ENCODE assay signal across 8 cellular contexts in the genomic region with DNA sequence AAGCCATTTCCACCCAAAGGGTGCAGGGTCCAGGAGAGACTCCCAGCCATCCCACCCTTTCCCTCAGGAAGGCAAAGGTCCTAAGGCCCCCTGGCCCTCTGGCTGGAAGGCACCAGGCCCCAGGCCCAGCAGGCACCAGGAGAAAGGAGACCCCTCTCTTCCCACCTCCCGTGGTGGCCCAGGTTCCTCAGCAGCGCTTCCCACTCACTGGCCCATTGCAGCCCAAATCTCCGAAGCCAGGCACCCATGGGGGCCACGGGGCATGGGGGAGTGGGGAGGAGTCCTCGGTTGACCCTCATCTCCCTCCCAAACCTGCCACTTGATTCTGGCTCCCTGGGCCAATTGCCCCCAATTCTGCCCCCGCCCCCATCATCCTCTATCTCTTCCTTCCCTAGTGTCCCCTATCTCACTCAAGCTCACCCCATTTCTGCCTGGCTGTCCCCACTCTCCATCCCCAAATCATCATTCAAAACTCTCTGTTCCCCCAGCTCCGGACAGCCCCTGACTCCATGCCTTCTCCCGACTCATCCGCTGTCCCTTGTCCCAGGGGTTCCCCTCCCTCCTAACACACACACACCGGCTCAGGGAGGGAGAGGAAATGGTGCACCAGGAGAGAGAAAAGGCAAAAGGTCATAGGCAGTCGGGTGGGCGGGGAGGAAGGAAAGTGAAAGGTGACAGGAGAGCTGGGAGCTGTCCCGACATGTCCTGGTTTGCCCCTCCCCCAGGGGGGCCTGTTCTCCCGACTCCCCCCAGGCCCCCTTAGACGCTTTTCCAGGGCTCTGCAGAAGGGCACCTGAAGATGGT. TPM values are rescaled to one million over a fixed set of nuclear protein-coding genes. Genes with fewer than 3 reads are reported as not detected.
A peak's percentile ranks its signal among the peaks of the same experiment; 100 is the strongest.
DNase-seq lines count a peak whose midpoint lies in the region; ATAC-seq and TF ChIP-seq lines count a peak whose summit lies in the region.

No MANE protein-coding gene starts in this region.

- peaks cover 3% of the 10 kb centered on the region for H3K36me3 Mint-ChIP-seq in effector memory CD8-positive, alpha-beta T cell (ENCODE audit: insufficient read depth)
- no peaks in the 10 kb centered on the region for H3K36me3 Mint-ChIP-seq in neural progenitor cell

- H3K4me1 ChIP-seq in BLaER1 (peaks cover 59% of the 10 kb centered on the region), NT2/D1 (ENCODE audit: insufficient read depth, insufficient read length) (peaks cover 21% of the 10 kb centered on the region), neural progenitor cell (peaks cover 14% of the 10 kb centered on the region)

- peak overlapping the region; percentile 96 for H2AFZ ChIP-seq in neural progenitor cell (replicated peaks)

- no peaks in the 10 kb centered on the region for H3K79me2 ChIP-seq in neural progenitor cell (ENCODE audit: low read depth)

- DNase-seq in NT2/D1 (ENCODE audit: low read depth, low spot score): no peak
- no peak for DNase-seq in effector memory CD8-positive, alpha-beta T cell
- no peak for DNase-seq in neural progenitor cell (ENCODE audit: low spot score)
- DNase-seq in AG20443 (ENCODE audit: low spot score): no peak
- DNase-seq in germinal center (ENCODE audit: low spot score): no peak
- DNase-seq in NCI-H1436 treated with DMSO at 0.1 percent for 48 hours (lab: John Stamatoyannopoulos, UW): no peak

- H3K36me3 ChIP-seq in BLaER1 (no peaks in the 10 kb centered on the region), NT2/D1 (ENCODE audit: insufficient read depth, insufficient read length, low read length) (peaks cover 40% of the 10 kb centered on the region), neural progenitor cell (no peaks in the 10 kb centered on the region)

- H3K27ac ChIP-seq in BLaER1 (peak overlapping the region; percentile 53; the same call in 1 of the 2 replicates), neural progenitor cell (no peak overlapping the region)

- H3K9ac ChIP-seq in BLaER1 (0 out of 2 replicates have a peak overlapping the region, but pooled peaks have one; percentile 64), NT2/D1 (ENCODE audit: insufficient read length, low read depth) (peak overlapping the region; percentile 77), neural progenitor cell (no peak overlapping the region)

- peaks cover 19 to 20% of the 10 kb centered on the region in 2 donors for H3K4me1 Mint-ChIP-seq in effector memory CD8-positive, alpha-beta T cell (ENCODE audit: low read depth in 2 of 2)
- H3K4me1 Mint-ChIP-seq in neural progenitor cell: peaks cover 30% of the 10 kb centered on the region

- no peak for ATAC-seq in effector memory CD8-positive, alpha-beta T cell (replicated peaks)
- ATAC-seq in GM18907 (IDR thresholded peaks at IDR 0.05; ENCODE audit: unreplicated experiment): no peak

- H3K4me2 ChIP-seq in BLaER1 (peak overlapping the region; percentile 99), neural progenitor cell (peak overlapping the region; percentile 97)

- peak overlapping the region; percentile 86 to 89 for H3K4me3 Mint-ChIP-seq in effector memory CD8-positive, alpha-beta T cell
- H3K4me3 Mint-ChIP-seq in neural progenitor cell: peak overlapping the region; percentile 79

- peaks cover 40% of the 10 kb centered on the region for H3K27me3 ChIP-seq in BLaER1
- H3K27me3 ChIP-seq in NT2/D1 (ENCODE audit: insufficient read depth, insufficient read length): peaks cover 14% of the 10 kb centered on the region
- peaks cover 30% of the 10 kb centered on the region for H3K27me3 ChIP-seq in neural progenitor cell

- no peaks in the 10 kb centered on the region for H3F3A ChIP-seq in neural progenitor cell (ENCODE audit: low read depth)

- TF ChIP-seq CTCF in neural progenitor cell (IDR thresholded peaks at IDR 0.05): no peak

- H4K20me1 ChIP-seq in BLaER1 (no peaks in the 10 kb centered on the region), neural progenitor cell (ENCODE audit: low read depth) (no peaks in the 10 kb centered on the region)

- no peaks in the 10 kb centered on the region for H3K9me3 ChIP-seq in BLaER1
- no peaks in the 10 kb centered on the region for H3K9me3 ChIP-seq in NT2/D1 (ENCODE audit: insufficient read depth, low read length)
- H3K9me3 ChIP-seq in neural progenitor cell (ENCODE audit: low read depth): no peaks in the 10 kb centered on the region

- H3K27ac Mint-ChIP-seq in effector memory CD8-positive, alpha-beta T cell: peak overlapping the region; percentile 44 to 75
- H3K27ac Mint-ChIP-seq in neural progenitor cell: no peak overlapping the region

- no peaks in the 10 kb centered on the region for H3K9me3 Mint-ChIP-seq in effector memory CD8-positive, alpha-beta T cell
- H3K9me3 Mint-ChIP-seq in neural progenitor cell: no peaks in the 10 kb centered on the region

- peaks cover 40 to 50% of the 10 kb centered on the region in 2 donors for H3K27me3 Mint-ChIP-seq in effector memory CD8-positive, alpha-beta T cell
- H3K27me3 Mint-ChIP-seq in neural progenitor cell (ENCODE audit: insufficient read depth, low read depth): peaks cover 26% of the 10 kb centered on the region

- H3K4me3 ChIP-seq in BLaER1 (peak overlapping the region; percentile 67), NT2/D1 (ENCODE audit: insufficient read length, low read depth) (peak overlapping the region; percentile 46), neural progenitor cell (peak overlapping the region; percentile 55)

RNA-seq across cellular contexts. Expression of gene LIF, which starts 1.2 kb away (rescaled TPM):
- total RNA-seq in neural progenitor cell (ENCODE audit: low replicate concordance): 0.21 and 0.50 TPM in 2 replicates

RNA-seq across cellular contexts. Expression of gene OSM, which starts 21.3 kb away (rescaled TPM):
- total RNA-seq in neural progenitor cell (ENCODE audit: low replicate concordance): not detected in 2 replicates

RNA-seq across cellular contexts. Expression of gene CASTOR1, which starts 43.9 kb away (rescaled TPM):
- 6.2 and 23.1 TPM in 2 replicates for total RNA-seq in neural progenitor cell (ENCODE audit: low replicate concordance)
